In the genomic region with DNA sequence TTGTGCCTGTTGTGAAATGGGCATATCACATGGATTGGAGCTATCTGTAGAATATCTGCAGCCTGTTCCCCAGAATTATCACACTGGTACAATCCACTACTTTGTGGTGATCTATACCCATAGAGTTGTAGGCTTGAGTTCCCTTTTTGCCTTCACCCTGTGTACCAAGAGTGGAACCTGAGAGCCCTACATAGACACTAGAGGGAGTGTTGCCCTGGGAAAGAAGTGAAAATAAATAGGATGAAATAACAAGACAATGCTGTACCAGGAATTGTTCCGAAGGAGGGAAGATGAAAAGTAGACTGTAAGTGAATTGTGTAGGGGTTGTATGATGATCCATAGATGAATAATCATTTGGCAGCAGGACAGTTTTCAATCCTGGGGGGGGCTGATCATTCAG, we compare ENCODE assay signal across 14 cellular contexts. TPM values are rescaled to one million over a fixed set of nuclear protein-coding genes. Genes with fewer than 3 reads are reported as not detected.
A peak's percentile ranks its signal among the peaks of the same experiment; 100 is the strongest.
DNase-seq lines count a peak whose midpoint lies in the region; ATAC-seq and TF ChIP-seq lines count a peak whose summit lies in the region.
"Had no signal": no experiment of that assay in that cellular context is flagged by ENCODE, and none has a peak within 500 bp of the region (broad histone marks: within the 10 kb centered on the region; RNA-seq: fewer than 3 reads in every experiment).

No MANE protein-coding gene starts in this region.

- H3K36me3 ChIP-seq in mammary epithelial cell (ENCODE audit: insufficient read depth, low read length) (no peaks in the 10 kb centered on the region), neural cell (ENCODE audit: insufficient read depth, low read length) (no peaks in the 10 kb centered on the region)

- no peak for TF ChIP-seq POLR2A in NB4 (IDR thresholded peaks at IDR 0.05; ENCODE audit: extremely low read depth, insufficient read length)

- no peak overlapping the region for H3K27ac ChIP-seq in mammary epithelial cell (ENCODE audit: insufficient read depth, low read depth, low read length)
- H3K27ac ChIP-seq in neural cell (ENCODE audit: low read length) = no peak overlapping the region
- H3K27ac ChIP-seq: 22Rv1, skin epidermis had no signal

- no peaks in the 10 kb centered on the region for H3K9me3 ChIP-seq in mammary epithelial cell (replicated peaks; ENCODE audit: insufficient read depth, low read length)
- no peaks in the 10 kb centered on the region for H3K9me3 ChIP-seq in neural cell (ENCODE audit: low read length)

- no TSS peak for BruUV-seq in mammary epithelial cell (replicated peaks; lab: Mats Ljungman, UMichigan)

- H3K4me2 ChIP-seq in mammary epithelial cell (ENCODE audit: insufficient read depth, low read depth, low read length) = no peak overlapping the region
- no peak overlapping the region for H3K4me2 ChIP-seq in neural cell (ENCODE audit: low read length)

- no peak overlapping the region for H3K9ac ChIP-seq in mammary epithelial cell (ENCODE audit: insufficient read depth, low read length)
- no peak overlapping the region for H3K9ac ChIP-seq in neural cell (ENCODE audit: low read length)

- H3K9me2 ChIP-seq in neural cell (ENCODE audit: insufficient read depth, low read length) = no peaks in the 10 kb centered on the region

- H3K4me1 ChIP-seq in mammary epithelial cell (ENCODE audit: insufficient read depth, low read length) = no peaks in the 10 kb centered on the region

- no peak for ATAC-seq in GM18502 (IDR thresholded peaks at IDR 0.05; ENCODE audit: poor library complexity, unreplicated experiment)
- ATAC-seq: activated CD8-positive, alpha-beta T cell treated with anti-CD3 and anti-CD28 coated beads for 36 hours had no signal

- intact Hi-C loops in mammary epithelial cell (cut with micrococcal nuclease) = loop anchor here (2.0 kb wide), 1 partner anchor 275 kb away; no protein-coding TSS in a partner anchor

- in situ Hi-C loops in mammary epithelial cell (cut with MboI; ENCODE audit: low sequenced_read_pairs in 2 of 2) = no loop called here

- peak; percentile 68 for TF ChIP-seq RAD21 in neural cell (conservative IDR thresholded peaks at IDR 0.05)

- H2AFZ ChIP-seq in mammary epithelial cell (ENCODE audit: low read depth, low read length) = no peak overlapping the region
- no peak overlapping the region for H2AFZ ChIP-seq in neural cell (ENCODE audit: low read depth, low read length)

- H3K4me3 ChIP-seq in NB4 (ENCODE audit: low read depth, low read length) (no peak overlapping the region), mammary epithelial cell (replicated peaks in 1 of 3; ENCODE audit: insufficient read depth in 1 of 3, low read depth in 2 of 3, low read length in 3 of 3) (no peak overlapping the region), neural cell (ENCODE audit: low read length) (no peak overlapping the region)
- H3K4me3 ChIP-seq: skin epidermis had no signal

- no peak for TF ChIP-seq EP300 in neural cell (conservative IDR thresholded peaks at IDR 0.05; ENCODE audit: poor library complexity, severe bottlenecking)

- H3K79me2 ChIP-seq in mammary epithelial cell (ENCODE audit: insufficient read depth, low read length) (no peaks in the 10 kb centered on the region), neural cell (replicated peaks; ENCODE audit: insufficient read depth, low read length) (no peaks in the 10 kb centered on the region)

- H4K20me1 ChIP-seq in mammary epithelial cell (ENCODE audit: insufficient read depth, low read length) (no peaks in the 10 kb centered on the region), neural cell (ENCODE audit: insufficient read depth) (no peaks in the 10 kb centered on the region)

- peak; percentile 1 for DNase-seq in DMS 273 (lab: John Stamatoyannopoulos, UW; ENCODE audit: unreplicated experiment)
- DNase-seq in DMS 273 treated with DMSO at 0.1 percent for 48 hours (lab: John Stamatoyannopoulos, UW) = no peak
- peak; percentile 21 for DNase-seq in NB4 (ENCODE audit: low read depth)
- no peak for DNase-seq in mammary epithelial cell
- DNase-seq in GF-D8 (lab: John Stamatoyannopoulos, UW) = no peak
- no peak for DNase-seq in T-helper 2 cell
- DNase-seq: activated CD8-positive, alpha-beta T cell treated with anti-CD3 and anti-CD28 coated beads for 36 hours; activated naive CD4-positive, alpha-beta T cell treated with anti-CD3 and anti-CD28 coated beads, Interleukin-2, amount 10 ng/mL, durations not matched to agents 7 days and 5 days; DMS79; IMR-90 had no signal

- TF ChIP-seq CTCF in NB4 (IDR thresholded peaks at IDR 0.05; ENCODE audit: low read depth, low read length) (peak; percentile 47), mammary epithelial cell (conservative IDR thresholded peaks at IDR 0.05 in 1 of 2, IDR thresholded peaks at IDR 0.05 in 1 of 2; ENCODE audit: extremely low read depth in 1 of 2, insufficient read depth in 1 of 2, low read depth in 1 of 2, low read length in 2 of 2) (peak; percentile 37 to 53), neural cell (IDR thresholded peaks at IDR 0.05; ENCODE audit: poor library complexity, severe bottlenecking) (peak; percentile 63)

- no peaks in the 10 kb centered on the region for H3F3A ChIP-seq in neural cell (ENCODE audit: insufficient read depth, low read length, poor library complexity, severe bottlenecking)

- CTCF ChIA-PET in mammary epithelial cell (lab: Charles Lee; ENCODE audit: low non-redundant PET) = no interaction called here

- WGBS in mammary epithelial cell (ENCODE audit: low coverage, missing lambda C conversion rate) = 0% methylated on average over 1 of the region's 1 CpG

- dilution Hi-C loops in mammary epithelial cell (cut with HindIII; ENCODE audit: low sequenced_read_pairs) = no loop called here

- H3K27me3 ChIP-seq in mammary epithelial cell (ENCODE audit: insufficient read depth, low read length) (no peaks in the 10 kb centered on the region), neural cell (ENCODE audit: insufficient read depth, low read depth, low read length) (no peaks in the 10 kb centered on the region)

TF ChIP-seq in neural cell, 6 proteins besides CTCF, POLR2A, EP300 and RAD21:
- TF ChIP-seq POLR2AphosphoS5 (IDR thresholded peaks at IDR 0.05) (no peak), SMC3 (conservative IDR thresholded peaks at IDR 0.05; ENCODE audit: poor library complexity) (peak; percentile 60)

RNA-seq across cellular contexts. Expression of gene SORCS3, which starts 9.0 kb away (rescaled TPM):
- not detected for total RNA-seq in mammary epithelial cell
- polyA plus RNA-seq in mammary epithelial cell (not detected), neural cell (9.8 and 14.4 TPM in 2 replicates)
- polyA minus RNA-seq in mammary epithelial cell (not detected), neural cell (19.7 and 20.9 TPM in 2 replicates)
- total RNA-seq: activated CD8-positive, alpha-beta T cell treated with anti-CD3 and anti-CD28 coated beads for 36 hours; IMR-90 had no signal
- polyA plus RNA-seq: IMR-90 had no signal

Comparison
In these comparisons a context has a peak if more than half of its experiments do, and no peak if none do; other contexts are left out.
1. DNase-seq: peak in DMS 273 (single experiment) and NB4 (single experiment); none in DMS 273 treated with DMSO at 0.1 percent for 48 hours (single experiment), mammary epithelial cell (single experiment), GF-D8 (single experiment) and T-helper 2 cell (0 of 5).
2. RNA of gene SORCS3, which starts 9.0 kb away (polyA plus RNA-seq): 9.8 to 14.4 TPM in neural cell; not detected in mammary epithelial cell (single experiment); every median in the first group is over 10 times any median in the second.
3. Peak in every context shown above with its lines, with median percentiles within 50 percentile points of each other: CTCF ChIP-seq.